In genomic region chr1:170531758-170532657, GRCh38 we compare ENCODE assay signal across 8 cellular contexts. TPM values are rescaled to one million over a fixed set of nuclear protein-coding genes. Genes with fewer than 3 reads are reported as not detected.
DNase-seq lines count a peak whose midpoint lies in the region; ATAC-seq and TF ChIP-seq lines count a peak whose summit lies in the region.

GORAB (plus strand) TSS chr1:170532166; CDS start chr1:170532224, 58 bp downstream.

- no peaks in the 10 kb centered on the region for H3K9me3 ChIP-seq in right atrium auricular region
- no peaks in the 10 kb centered on the region for H3K9me3 ChIP-seq in psoas muscle

- no peaks in the 10 kb centered on the region for H3K36me3 ChIP-seq in right atrium auricular region
- H3K36me3 ChIP-seq in psoas muscle (ENCODE audit: insufficient read depth in 1 of 2, low read depth in 1 of 2) = no peaks in the 10 kb centered on the region
- no peaks in the 10 kb centered on the region for H3K36me3 ChIP-seq in urinary bladder (ENCODE audit: insufficient read depth)

- H3K4me1 ChIP-seq in right atrium auricular region = peaks cover 0 to 23% of the 10 kb centered on the region in 2 donors
- peaks cover 9% of the 10 kb centered on the region for H3K4me1 ChIP-seq in psoas muscle
- no peaks in the 10 kb centered on the region for H3K4me1 ChIP-seq in urinary bladder (ENCODE audit: insufficient read depth)

- peak within 1 kb of the TSS; percentile 87 to 91 for H3K27ac ChIP-seq in right atrium auricular region
- H3K27ac ChIP-seq in psoas muscle = peak within 1 kb of the TSS; percentile 94
- peak within 1 kb of the TSS; percentile 87 for H3K27ac ChIP-seq in urinary bladder (ENCODE audit: low read depth)

- WGBS in psoas muscle, 3 donors = 0% methylated on average over 36 of the region's 36 CpGs
- WGBS in urinary bladder = under 1% methylated on average over 36 of the region's 36 CpGs

- in situ Hi-C loops in GM13976 (cut with MboI; ENCODE audit: low sequenced_read_pairs, unreplicated experiment) = no loop called here

- no peak for TF ChIP-seq CTCF in GM13976 (IDR thresholded peaks at IDR 0.05; ENCODE audit: borderline replicate concordance, control extremely low read depth, extremely low read depth, insufficient read depth, missing control alignments)
- TF ChIP-seq CTCF in right atrium auricular region (IDR thresholded peaks at IDR 0.05) = no peak
- no peak for TF ChIP-seq CTCF in psoas muscle (IDR thresholded peaks at IDR 0.05)

- intact Hi-C loops in psoas muscle (cut with DNase I) = loop anchor here (2.0 to 10.0 kb wide), 4 partner anchors 130 to 233 kb away; partner anchors contain the start of gene PRRX1 (in 2 of the 2)

- DNase-seq in GM13976 (ENCODE audit: low spot score) (peak; percentile 88), NCI-H1436 treated with DMSO at 0.1 percent for 48 hours (lab: John Stamatoyannopoulos, UW) (peak; percentile 64), T-helper 1 cell (peak; percentile 59 to 92 (median 73)), amygdala (lab: John Stamatoyannopoulos, UW) (peak; percentile 40 to 92 (median 82)), right atrium auricular region (ENCODE audit: low spot score) (peak; percentile 93), psoas muscle (peak; percentile 93)

- no peaks in the 10 kb centered on the region for H3K27me3 ChIP-seq in right atrium auricular region
- H3K27me3 ChIP-seq in psoas muscle (ENCODE audit: insufficient read depth in 3 of 3, low read length in 2 of 3) = no peaks in the 10 kb centered on the region

- H3K4me3 ChIP-seq in right atrium auricular region (peak within 1 kb of the TSS; percentile 55 to 74), psoas muscle (peak within 1 kb of the TSS; percentile 82), urinary bladder (ENCODE audit: low read depth, low read length) (peak within 1 kb of the TSS; percentile 52)

- peak; percentile 99 for ATAC-seq in HG02840 (IDR thresholded peaks at IDR 0.05; ENCODE audit: low FRiP score, unreplicated experiment)
- ATAC-seq in psoas muscle = peak; percentile 98 to 100 (median 98)

RNA-seq across cellular contexts. Expression of gene GORAB, which starts in this region (rescaled TPM):
- total RNA-seq in right atrium auricular region (1 to 10 TPM; 4.9 to 9.2 TPM), psoas muscle (1 to 10 TPM; 2.3 to 7.8 (median 3.5) TPM), urinary bladder (30.5 TPM)
- polyA plus RNA-seq in psoas muscle (1 to 10 TPM; 2.4 to 5.5 (median 2.6) TPM), urinary bladder (5.9 TPM)

Comparison
In these comparisons a context has a peak if more than half of its experiments do, and no peak if none do; other contexts are left out.
1. Peak in every context shown above with its lines: DNase-seq, ATAC-seq, H3K4me3 ChIP-seq and H3K27ac ChIP-seq.